In the genomic region with DNA sequence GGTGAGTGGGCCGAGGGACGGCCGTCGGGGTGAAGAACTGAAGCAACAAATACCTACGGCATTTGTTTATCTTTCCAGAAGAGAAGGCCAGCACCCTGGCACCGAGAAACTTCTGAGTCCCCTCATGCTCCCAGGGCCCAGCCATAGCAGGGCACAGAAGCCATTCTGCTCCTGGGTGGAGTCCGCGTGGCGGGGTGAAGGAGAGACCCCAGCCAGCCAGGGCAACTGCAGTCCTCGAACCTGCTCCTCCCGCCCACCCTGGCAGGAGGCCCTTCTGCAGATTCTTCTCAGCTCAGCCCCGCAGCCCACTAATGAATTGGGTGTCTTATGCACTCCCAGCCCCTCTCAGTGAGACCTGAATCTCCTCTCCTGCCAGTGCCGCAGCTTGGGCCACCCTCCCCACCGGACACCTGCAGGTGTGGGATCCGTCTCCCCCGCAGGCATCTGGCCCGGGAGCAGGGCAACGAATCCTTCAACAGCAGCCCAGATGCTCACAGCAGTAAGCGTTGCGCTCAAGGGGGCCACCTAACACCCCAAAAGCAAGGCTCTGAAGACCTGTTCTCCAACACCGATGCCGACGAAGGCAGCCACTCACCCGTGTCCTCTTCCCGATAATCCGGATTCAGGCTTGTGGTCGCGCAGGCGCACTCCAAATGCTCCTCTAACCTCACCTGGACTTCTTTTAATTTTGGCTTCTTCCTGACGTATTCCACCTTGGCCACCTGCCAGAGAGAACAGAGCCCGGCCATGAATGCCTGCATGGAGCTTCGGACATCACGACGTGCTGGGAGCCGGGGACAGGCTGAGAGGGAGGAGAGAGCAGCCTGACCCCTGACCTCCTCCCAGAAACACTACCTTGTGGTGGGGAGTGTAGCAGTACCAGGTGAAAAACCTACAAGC, we compare ENCODE assay signal across 27 cellular contexts. TPM values are rescaled to one million over a fixed set of nuclear protein-coding genes. Genes with fewer than 3 reads are reported as not detected.
A peak's percentile ranks its signal among the peaks of the same experiment; 100 is the strongest.
DNase-seq lines count a peak whose midpoint lies in the region; ATAC-seq and FAIRE-seq lines count a peak whose summit lies in the region.
"Had no signal": no experiment of that assay in that cellular context is flagged by ENCODE, and none has a peak within 500 bp of the region (broad histone marks: within the 10 kb centered on the region; RNA-seq: fewer than 3 reads in every experiment).

No MANE protein-coding gene starts in this region.

- H4K91ac ChIP-seq in neuronal stem cell (ENCODE audit: low read depth, low read length, poor library complexity), result peak overlapping the region; percentile 3

- peak overlapping the region; percentile 48 for H2BK12ac ChIP-seq in neuronal stem cell (ENCODE audit: low read length)

- no peak overlapping the region for H2BK120ac ChIP-seq in neuronal stem cell (ENCODE audit: low read depth, low read length)

- no peak for FAIRE-seq in frontal cortex (lab: Jason Lieb, UNC)
- FAIRE-seq: G401.6, TTC549 had no signal

- H3K36me3 ChIP-seq in neuronal stem cell (replicated peaks in 1 of 2; ENCODE audit: control insufficient read depth in 2 of 2, insufficient read depth in 2 of 2, low read length in 2 of 2) (peaks cover 0 to 2% of the 10 kb centered on the region in 2 donors), aorta (ENCODE audit: control insufficient read depth in 1 of 2, insufficient read depth in 2 of 2, low read length in 1 of 2) (peaks cover 0 to 16% of the 10 kb centered on the region in 2 donors)
- H3K36me3 ChIP-seq: BE2C, prostate gland had no signal

- peak overlapping the region; percentile 72 for H3K14ac ChIP-seq in neuronal stem cell (ENCODE audit: low read length)

- no peaks in the 10 kb centered on the region for H3K4me1 ChIP-seq in right cardiac atrium (ENCODE audit: control insufficient read depth, insufficient read depth, low read length)
- H3K4me1 ChIP-seq in neuronal stem cell (ENCODE audit: control insufficient read depth in 2 of 2, insufficient read depth in 1 of 2, low read depth in 1 of 2, low read length in 2 of 2), result peaks cover 0 to 6% of the 10 kb centered on the region in 2 donors
- no peaks in the 10 kb centered on the region for H3K4me1 ChIP-seq in aorta (ENCODE audit: control insufficient read depth in 1 of 2, insufficient read depth in 2 of 2, low read length in 2 of 2)
- H3K4me1 ChIP-seq: BE2C, prostate gland had no signal

- DNase-seq in Right ventricle myocardium superior (peak; percentile 28), cardiac septum (ENCODE audit: low spot score) (no peak), right cardiac atrium (peak; percentile 15 to 50 (median 44)), neuronal stem cell (ENCODE audit: low spot score) (no peak), aorta (peak; percentile 36 to 74), frontal cortex (ENCODE audit: low spot score in 2 of 2) (no peak), COR-L47 (lab: John Stamatoyannopoulos, UW) (no peak)
- DNase-seq: activated CD4-positive, alpha-beta T cell treated with anti-CD3 and anti-CD28 coated beads, Interleukin-2, amount 50 U/mL, for 48 hours; activated CD8-positive, alpha-beta memory T cell treated with anti-CD3 and anti-CD28 coated beads, Interleukin-2, amount 50 U/mL, for 4 hours; BE2C; foreskin keratinocyte; HCEC 1CT; NCI-H1417; NCI-H2029 treated with DMSO at 0.1 percent for 48 hours; NCI-H69; stimulated activated naive CD8-positive, alpha-beta T cell treated with anti-CD3 and anti-CD28 coated beads, Interleukin-15, amount 100 ng/mL, for 72 hours; trophoblast cell had no signal

- 91% methylated on average over 35 of the region's 35 CpGs for WGBS in right cardiac atrium
- no CpG with 5 or more reads among the region's 35 CpGs for WGBS in neuronal stem cell (ENCODE audit: extremely low coverage in 2 of 2, insufficient read length in 2 of 2, insufficient replicate concordance in 1 of 2), 2 donors
- WGBS in aorta, 2 donors, result 90% methylated on average over 35 of the region's 35 CpGs

- H3K18ac ChIP-seq in neuronal stem cell (ENCODE audit: low read length), result peak overlapping the region; percentile 44

- intact Hi-C loops in Right ventricle myocardium superior (cut with DNase I), result no loop called here
- intact Hi-C loops in cardiac septum (cut with DNase I), result no loop called here
- intact Hi-C loops in right cardiac atrium (cut with DNase I), result no loop called here
- intact Hi-C loops in aorta (cut with DNase I), result loop anchor here in 1 of 2 donors (5.0 kb wide), 1 partner anchor 272 kb away; no protein-coding TSS in a partner anchor

- peak overlapping the region; percentile 86 for H2AK5ac ChIP-seq in neuronal stem cell (ENCODE audit: low read depth, low read length)

- H3K23ac ChIP-seq in neuronal stem cell (ENCODE audit: low read depth, low read length, poor library complexity), result peak overlapping the region; percentile 56

- ATAC-seq in Right ventricle myocardium superior (ENCODE audit: poor library complexity) (no peak), right cardiac atrium (no peak), aorta (ENCODE audit: low FRiP score) (no peak), GM21737 (IDR thresholded peaks at IDR 0.05; ENCODE audit: unreplicated experiment) (no peak)
- ATAC-seq: activated CD4-positive, CD25-positive, alpha-beta regulatory T cell treated with anti-CD3 and anti-CD28 coated beads, Interleukin-2, amount 50 U/mL, for 24 hours; foreskin keratinocyte; stimulated activated naive CD8-positive, alpha-beta T cell treated with anti-CD3 and anti-CD28 coated beads, Interleukin-15, amount 100 ng/mL, for 72 hours had no signal

- H3K27ac ChIP-seq in right cardiac atrium (ENCODE audit: low read length) (no peak overlapping the region), neuronal stem cell (replicated peaks; ENCODE audit: low read length) (no peak overlapping the region), aorta (ENCODE audit: low read depth in 1 of 2, low read length in 2 of 2) (no peak overlapping the region)
- H3K27ac ChIP-seq: cardiac muscle cell, esophagus muscularis mucosa, foreskin keratinocyte, SK-N-MC had no signal

- no peak overlapping the region for H3K4ac ChIP-seq in neuronal stem cell (ENCODE audit: low read length)

- no peak overlapping the region for H2AFZ ChIP-seq in neuronal stem cell (ENCODE audit: low read length)

- H3K9me3 ChIP-seq in right cardiac atrium (ENCODE audit: control insufficient read depth, low read length) (no peaks in the 10 kb centered on the region), neuronal stem cell (replicated peaks in 1 of 2; ENCODE audit: control insufficient read depth in 2 of 2, insufficient read depth in 1 of 2, low read depth in 1 of 2, low read length in 2 of 2) (peaks cover 0 to 3% of the 10 kb centered on the region in 2 donors), aorta (ENCODE audit: control insufficient read depth, low read length) (no peaks in the 10 kb centered on the region)
- H3K9me3 ChIP-seq: ascending aorta, esophagus muscularis mucosa, prostate gland had no signal

- H3K4me3 ChIP-seq in right cardiac atrium (ENCODE audit: low read length) (no peak overlapping the region), neuronal stem cell (ENCODE audit: low read length in 2 of 2) (no peak overlapping the region), aorta (ENCODE audit: low read length in 2 of 2) (no peak overlapping the region)
- H3K4me3 ChIP-seq: ascending aorta, cardiac muscle cell, esophagus muscularis mucosa, lung, prostate gland, SK-N-MC had no signal

- no peak overlapping the region for H2BK15ac ChIP-seq in neuronal stem cell (ENCODE audit: low read length)

- H3K79me1 ChIP-seq in neuronal stem cell (ENCODE audit: low read depth, low read length), result no peaks in the 10 kb centered on the region

- no peak overlapping the region for H4K8ac ChIP-seq in neuronal stem cell (ENCODE audit: low read depth, low read length)

- H3K9ac ChIP-seq in neuronal stem cell (ENCODE audit: low read depth, low read length, poor library complexity), result no peak overlapping the region

- H2BK5ac ChIP-seq in neuronal stem cell (ENCODE audit: low read length), result no peak overlapping the region

- H3K4me2 ChIP-seq in neuronal stem cell (ENCODE audit: insufficient read depth, low read length, poor library complexity, severe bottlenecking), result no peak overlapping the region

- H3K27me3 ChIP-seq in right cardiac atrium (ENCODE audit: control insufficient read depth, insufficient read depth), result no peaks in the 10 kb centered on the region
- H3K27me3 ChIP-seq in neuronal stem cell (ENCODE audit: control insufficient read depth in 3 of 3, insufficient read depth in 3 of 3, low read depth in 1 of 3, low read length in 3 of 3), result no peaks in the 10 kb centered on the region
- no peaks in the 10 kb centered on the region for H3K27me3 ChIP-seq in aorta (ENCODE audit: control insufficient read depth in 1 of 2, insufficient read depth in 2 of 2, low read length in 1 of 2)
- H3K27me3 ChIP-seq: ascending aorta, BE2C, cardiac muscle cell, esophagus muscularis mucosa, foreskin keratinocyte had no signal

RNA-seq across cellular contexts. Expression of a gene that starts 18.9 kb away (rescaled TPM):
- total RNA-seq in Right ventricle myocardium superior (34.5 TPM), cardiac septum (38.9 TPM), right cardiac atrium (10 to 100 TPM; 32.2 to 44.3 (median 38.4) TPM), aorta (100 to 1,000 TPM; 114 to 174 TPM), frontal cortex (42.4 TPM)
- polyA plus RNA-seq in right cardiac atrium (18.3 TPM), aorta (10 to 100 TPM; 28.9 to 61.1 TPM)
- polyA plus RNA-seq in neuronal stem cell (2013, experiment 1 of 2), result 6.2 TPM
- 5.7 TPM for polyA plus RNA-seq in neuronal stem cell (2013, experiment 2 of 2)

Comparison
In these comparisons a context has a peak if more than half of its experiments do, and no peak if none do; other contexts are left out.
1. DNase-seq: peak in Right ventricle myocardium superior (single experiment), right cardiac atrium (3 of 3) and aorta (2 of 2); none in cardiac septum (single experiment), neuronal stem cell (single experiment), frontal cortex (0 of 2) and COR-L47 (single experiment).